In the genomic region with DNA sequence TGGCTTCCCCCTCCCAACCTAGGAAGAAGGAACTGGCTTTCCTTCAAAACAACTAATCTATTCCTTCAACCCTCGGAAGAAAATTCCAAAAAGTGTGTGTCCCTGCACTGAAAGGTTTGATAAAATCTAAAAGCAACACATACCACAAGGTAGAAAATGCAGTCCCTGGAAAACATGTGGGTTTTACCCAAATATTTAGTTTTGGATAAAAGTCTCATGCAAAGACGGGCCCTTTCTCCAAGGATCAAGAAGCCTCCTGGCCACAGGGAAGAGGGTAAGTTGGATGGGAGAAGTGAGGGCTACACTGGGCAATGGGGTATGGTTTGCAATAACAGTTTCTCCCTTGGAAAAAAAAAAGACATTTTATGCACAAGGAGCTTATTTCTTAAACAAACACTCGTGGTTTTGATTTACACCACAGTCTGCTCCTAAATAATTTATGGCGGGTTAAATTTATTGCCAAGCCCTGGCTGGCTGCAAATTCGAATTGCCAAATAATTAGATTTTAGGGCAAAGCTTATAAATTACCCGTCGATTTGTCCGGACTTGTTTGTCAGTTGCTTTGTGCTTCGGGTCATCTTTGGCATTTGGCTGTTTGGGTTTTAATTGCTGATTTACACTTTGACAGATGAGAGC, we compare ENCODE assay signal across 20 cellular contexts. TPM values are rescaled to one million over a fixed set of nuclear protein-coding genes. Genes with fewer than 3 reads are reported as not detected.
DNase-seq lines count a peak whose midpoint lies in the region; ATAC-seq, FAIRE-seq and TF ChIP-seq lines count a peak whose summit lies in the region.
"Had no signal": no experiment of that assay in that cellular context is flagged by ENCODE, and none has a peak within 500 bp of the region (broad histone marks: within the 10 kb centered on the region; RNA-seq: fewer than 3 reads in every experiment).

No MANE protein-coding gene starts in this region.

- no peaks in the 10 kb centered on the region for H3K27me3 ChIP-seq in ACC112 (ENCODE audit: insufficient read depth, low read length)
- H3K27me3 ChIP-seq in astrocyte (ENCODE audit: insufficient read depth, low read length): no peaks in the 10 kb centered on the region
- H3K27me3 ChIP-seq: spleen had no signal

- H3K4me3 ChIP-seq in ACC112 (ENCODE audit: low read depth, low read length) (no peak overlapping the region), astrocyte (ENCODE audit: insufficient read depth, low read depth, low read length) (no peak overlapping the region)
- H3K4me3 ChIP-seq: K562, psoas muscle, spleen had no signal

- H3K27me3 Mint-ChIP-seq in astrocyte (ENCODE audit: low read depth, unreplicated experiment) (no peaks in the 10 kb centered on the region), mesothelial cell of epicardium (ENCODE audit: low read depth) (no peaks in the 10 kb centered on the region)
- H3K27me3 Mint-ChIP-seq in activated naive CD8-positive, alpha-beta T cell treated with anti-CD3 and anti-CD28 coated beads for 36 hours: no peaks in the 10 kb centered on the region
- H3K27me3 Mint-ChIP-seq: CD4-positive, CD25-positive, alpha-beta regulatory T cell; natural killer cell treated with Interleukin-12 subunit alpha and Interleukin-12 subunit beta and Interleukin-15 and Interleukin-18, amount 100 ng/mL, for 72 hours had no signal

- H3K9me3 ChIP-seq in astrocyte (ENCODE audit: insufficient read depth, low read depth, low read length): no peaks in the 10 kb centered on the region
- H3K9me3 ChIP-seq: psoas muscle, spleen had no signal

- H3K4me1 ChIP-seq in ACC112 (ENCODE audit: control insufficient read depth, insufficient read depth, low read length, unreplicated experiment) (peaks cover 34% of the 10 kb centered on the region), astrocyte (ENCODE audit: insufficient read depth, low read length) (peaks cover 37% of the 10 kb centered on the region)
- H3K4me1 ChIP-seq: spleen had no signal

- H3K9me3 Mint-ChIP-seq in astrocyte (ENCODE audit: unreplicated experiment) (no peaks in the 10 kb centered on the region), mesothelial cell of epicardium (no peaks in the 10 kb centered on the region)
- H3K9me3 Mint-ChIP-seq in activated naive CD8-positive, alpha-beta T cell treated with anti-CD3 and anti-CD28 coated beads for 36 hours: no peaks in the 10 kb centered on the region
- H3K9me3 Mint-ChIP-seq: CD4-positive, CD25-positive, alpha-beta regulatory T cell; natural killer cell treated with Interleukin-12 subunit alpha and Interleukin-12 subunit beta and Interleukin-15 and Interleukin-18, amount 100 ng/mL, for 72 hours had no signal

- TF ChIP-seq CTCF in astrocyte (IDR thresholded peaks at IDR 0.05; ENCODE audit: insufficient read depth, low read depth, low read length) (no peak), mesothelial cell of epicardium (IDR thresholded peaks at IDR 0.05; ENCODE audit: unreplicated experiment) (no peak)

- peaks cover 10% of the 10 kb centered on the region for H3K36me3 Mint-ChIP-seq in astrocyte (ENCODE audit: low read depth, unreplicated experiment)
- peaks cover 18% of the 10 kb centered on the region for H3K36me3 Mint-ChIP-seq in mesothelial cell of epicardium
- H3K36me3 Mint-ChIP-seq in activated naive CD8-positive, alpha-beta T cell treated with anti-CD3 and anti-CD28 coated beads for 36 hours: no peaks in the 10 kb centered on the region
- H3K36me3 Mint-ChIP-seq: natural killer cell treated with Interleukin-12 subunit alpha and Interleukin-12 subunit beta and Interleukin-15 and Interleukin-18, amount 100 ng/mL, for 72 hours had no signal

- FAIRE-seq in astrocyte (lab: Jason Lieb, UNC): no peak
- FAIRE-seq: K562 had no signal

- H4K20me1 ChIP-seq in astrocyte (ENCODE audit: insufficient read depth, low read length): peaks cover 19% of the 10 kb centered on the region

- intact Hi-C loops in left colon (cut with DNase I, micrococcal nuclease): no loop called here

- peak overlapping the region; percentile 70 for H3K4me2 ChIP-seq in astrocyte (ENCODE audit: low read length)

- H3K4me3 Mint-ChIP-seq in astrocyte (ENCODE audit: unreplicated experiment) (no peak overlapping the region), mesothelial cell of epicardium (no peak overlapping the region)
- H3K4me3 Mint-ChIP-seq in activated naive CD8-positive, alpha-beta T cell treated with anti-CD3 and anti-CD28 coated beads for 36 hours: no peak overlapping the region
- H3K4me3 Mint-ChIP-seq: CD4-positive, CD25-positive, alpha-beta regulatory T cell; natural killer cell treated with Interleukin-12 subunit alpha and Interleukin-12 subunit beta and Interleukin-15 and Interleukin-18, amount 100 ng/mL, for 72 hours had no signal

- H2AFZ ChIP-seq in ACC112 (ENCODE audit: low read length, unreplicated experiment) (no peak overlapping the region), astrocyte (ENCODE audit: low read depth, low read length) (no peak overlapping the region)

- no peak overlapping the region for H3K9ac ChIP-seq in astrocyte (ENCODE audit: low read length)

- DNase-seq in HS-27A (ENCODE audit: low read depth) (peak; percentile 8), astrocyte (ENCODE audit: low read depth) (peak; percentile 40), mesothelial cell of epicardium (ENCODE audit: low spot score in 2 of 2, unreplicated experiment in 2 of 2) (no peak), left colon (no peak)
- no peak for DNase-seq in activated naive CD8-positive, alpha-beta T cell treated with anti-CD3 and anti-CD28 coated beads for 36 hours
- DNase-seq: activated naive CD4-positive, alpha-beta T cell treated with Interleukin-2 at 50 U/mL for 16 hours; CD4-positive, CD25-positive, alpha-beta regulatory T cell; left cardiac atrium; MV-4-11; NCI-H510A treated with DMSO at 0.1 percent for 48 hours; psoas muscle; SHP77 treated with DMSO at 0.1 percent for 48 hours; spleen; stimulated activated CD8-positive, alpha-beta memory T cell treated with anti-CD3 and anti-CD28 coated beads, Interleukin-4, amount 100 ng/mL, for 48 hours; T-helper 1 cell had no signal

- H3K79me2 ChIP-seq in ACC112 (ENCODE audit: control insufficient read depth, insufficient read depth, low read length, unreplicated experiment): peaks cover 12% of the 10 kb centered on the region
- H3K79me2 ChIP-seq in astrocyte (ENCODE audit: insufficient read depth, low read length): peaks cover 18% of the 10 kb centered on the region

- H3K4me1 Mint-ChIP-seq in astrocyte (ENCODE audit: low read depth, unreplicated experiment): peaks cover 37% of the 10 kb centered on the region
- peaks cover 56% of the 10 kb centered on the region for H3K4me1 Mint-ChIP-seq in mesothelial cell of epicardium
- peaks cover 5% of the 10 kb centered on the region for H3K4me1 Mint-ChIP-seq in activated naive CD8-positive, alpha-beta T cell treated with anti-CD3 and anti-CD28 coated beads for 36 hours

- H3K36me3 ChIP-seq in ACC112 (ENCODE audit: insufficient read depth, low read length) (peaks cover 8% of the 10 kb centered on the region; the same call in 1 of the 2 replicates), astrocyte (ENCODE audit: insufficient read depth, low read length) (no peaks in the 10 kb centered on the region)

- peak overlapping the region; percentile 43 for H3K27ac Mint-ChIP-seq in astrocyte (ENCODE audit: unreplicated experiment)
- peak overlapping the region; percentile 87 for H3K27ac Mint-ChIP-seq in mesothelial cell of epicardium
- H3K27ac Mint-ChIP-seq in activated naive CD8-positive, alpha-beta T cell treated with anti-CD3 and anti-CD28 coated beads for 36 hours: no peak overlapping the region
- H3K27ac Mint-ChIP-seq: natural killer cell treated with Interleukin-12 subunit alpha and Interleukin-12 subunit beta and Interleukin-15 and Interleukin-18, amount 100 ng/mL, for 72 hours had no signal

- no peak for ATAC-seq in left colon
- no peak for ATAC-seq in HG02623 (IDR thresholded peaks at IDR 0.05; ENCODE audit: unreplicated experiment)
- ATAC-seq in GM19452 (IDR thresholded peaks at IDR 0.05; ENCODE audit: unreplicated experiment): no peak
- ATAC-seq: K562; left cardiac atrium; natural killer cell treated with Interleukin-12 subunit alpha and Interleukin-12 subunit beta and Interleukin-15 and Interleukin-18, amount 100 ng/mL, for 72 hours; psoas muscle had no signal

- peak overlapping the region; percentile 11; the same call in 1 of the 2 replicates for H3K27ac ChIP-seq in ACC112 (ENCODE audit: low read depth, low read length)
- H3K27ac ChIP-seq in astrocyte (ENCODE audit: low read depth, low read length): peak overlapping the region; percentile 92
- H3K27ac ChIP-seq: psoas muscle, spleen had no signal

RNA-seq across cellular contexts. Expression of a gene that starts 28.9 kb away (rescaled TPM):
- 58.3 and 60.5 TPM in 2 replicates for total RNA-seq in astrocyte
- total RNA-seq in mesothelial cell of epicardium: 70.7 to 78.5 TPM (median 72.0 TPM) in 3 replicates
- total RNA-seq in left colon: 10 to 100 TPM; 25.3 to 30.3 TPM
- 10 to 100 TPM; 47.3 to 48.2 TPM for total RNA-seq in activated naive CD8-positive, alpha-beta T cell treated with anti-CD3 and anti-CD28 coated beads for 36 hours

Comparison
In these comparisons a context has a peak if more than half of its experiments do, and no peak if none do; other contexts are left out.
1. DNase-seq: peak in HS-27A (single experiment) and astrocyte (single experiment); none in mesothelial cell of epicardium (0 of 2), left colon (0 of 2) and activated naive CD8-positive, alpha-beta T cell treated with anti-CD3 and anti-CD28 coated beads for 36 hours (single experiment).